In the genomic region with DNA sequence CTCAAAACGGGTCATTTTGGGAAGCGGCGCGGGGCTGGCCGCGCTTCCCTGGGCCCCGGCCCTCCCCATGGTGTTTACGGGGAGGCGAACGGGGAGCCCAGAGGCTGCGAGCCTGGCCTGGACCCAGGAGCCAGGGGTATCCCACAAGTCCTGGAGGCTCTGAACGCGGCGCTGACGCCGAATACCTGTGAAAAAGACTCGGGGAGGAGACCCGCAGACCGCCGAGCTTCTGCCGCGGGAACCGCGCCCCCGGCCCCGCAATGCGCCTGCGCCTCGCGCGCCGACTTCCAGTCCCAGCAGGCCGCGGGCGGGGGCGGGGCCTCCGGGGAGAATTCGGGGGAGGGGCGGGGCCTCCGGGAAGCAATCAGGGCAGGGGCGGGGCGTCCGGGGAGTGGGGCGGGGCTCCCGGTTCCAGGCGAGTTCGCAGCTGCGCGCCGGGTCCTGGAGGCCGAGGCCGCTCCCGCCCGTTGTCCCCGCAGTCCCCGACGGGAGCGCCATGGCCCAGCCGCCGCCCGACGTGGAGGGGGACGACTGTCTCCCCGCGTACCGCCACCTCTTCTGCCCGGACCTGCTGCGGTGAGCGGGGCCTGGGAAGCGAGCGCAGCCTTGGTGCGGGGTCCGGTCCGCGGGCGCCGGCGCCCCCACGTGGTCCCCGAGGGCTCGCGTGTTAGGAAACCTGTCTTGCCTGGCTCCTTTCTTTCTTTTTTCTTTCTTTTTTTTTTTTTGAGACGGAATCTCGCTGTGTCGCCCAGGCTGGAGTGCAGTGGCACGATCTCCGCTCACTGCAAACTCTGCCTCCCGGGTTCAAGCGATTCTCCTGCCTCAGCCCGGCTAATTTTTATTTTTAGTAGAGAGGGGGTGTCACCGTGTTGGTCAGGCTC, we compare ENCODE assay signal across 8 cellular contexts. TPM values are rescaled to one million over a fixed set of nuclear protein-coding genes. Genes with fewer than 3 reads are reported as not detected.
DNase-seq lines count a peak whose midpoint lies in the region; ATAC-seq and TF ChIP-seq lines count a peak whose summit lies in the region.

A gene with protein sequence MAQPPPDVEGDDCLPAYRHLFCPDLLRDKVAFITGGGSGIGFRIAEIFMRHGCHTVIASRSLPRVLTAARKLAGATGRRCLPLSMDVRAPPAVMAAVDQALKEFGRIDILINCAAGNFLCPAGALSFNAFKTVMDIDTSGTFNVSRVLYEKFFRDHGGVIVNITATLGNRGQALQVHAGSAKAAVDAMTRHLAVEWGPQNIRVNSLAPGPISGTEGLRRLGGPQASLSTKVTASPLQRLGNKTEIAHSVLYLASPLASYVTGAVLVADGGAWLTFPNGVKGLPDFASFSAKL (plus strand): TSS at position 418 of the 881 bp plus-strand sequence. CDS start 79 bp downstream, at position 497.

- H3K27ac Mint-ChIP-seq in neural progenitor cell: no peak within 1 kb of the TSS

- peaks cover 6% of the 10 kb centered on the region for H3K79me2 ChIP-seq in neural progenitor cell (ENCODE audit: low read depth)

- H3K4me1 ChIP-seq in neural progenitor cell (no peaks in the 10 kb centered on the region), stomach smooth muscle (ENCODE audit: control insufficient read depth, insufficient read depth, low read length) (peaks cover 19% of the 10 kb centered on the region)

- peak within 1 kb of the TSS; percentile 79 for H3K4me2 ChIP-seq in neural progenitor cell

- H4K20me1 ChIP-seq in neural progenitor cell (ENCODE audit: low read depth): peaks cover 26% of the 10 kb centered on the region

- peak within 1 kb of the TSS; percentile 55 for H3K9ac ChIP-seq in neural progenitor cell
- H3K9ac ChIP-seq in stomach smooth muscle (ENCODE audit: low read length in 2 of 2): peak within 1 kb of the TSS; percentile 73 to 75

- H3K9me3 ChIP-seq in KOPT-K1 (ENCODE audit: insufficient read depth, low read length, poor library complexity, severe bottlenecking) (no peaks in the 10 kb centered on the region), neural progenitor cell (ENCODE audit: low read depth) (no peaks in the 10 kb centered on the region), stomach smooth muscle (ENCODE audit: control insufficient read depth in 2 of 2, low read length in 2 of 2) (no peaks in the 10 kb centered on the region)

- peaks cover 1% of the 10 kb centered on the region for H3K27me3 Mint-ChIP-seq in neural progenitor cell (ENCODE audit: insufficient read depth, low read depth)

- H3K27me3 ChIP-seq in neural progenitor cell (peaks cover under 1% of the 10 kb centered on the region), stomach smooth muscle (ENCODE audit: control insufficient read depth in 1 of 2, insufficient read depth in 2 of 2, low read length in 2 of 2) (no peaks in the 10 kb centered on the region)

- no peaks in the 10 kb centered on the region for H3K9me3 Mint-ChIP-seq in neural progenitor cell

- TF ChIP-seq POLR2A in Raji (IDR thresholded peaks at IDR 0.05; ENCODE audit: insufficient read depth, low read depth, low read length): peak; percentile 87

- peaks cover 2% of the 10 kb centered on the region for H3K36me3 Mint-ChIP-seq in neural progenitor cell

- H3F3A ChIP-seq in neural progenitor cell (ENCODE audit: low read depth): peaks cover 57% of the 10 kb centered on the region

- H2AFZ ChIP-seq in neural progenitor cell (replicated peaks): peak within 1 kb of the TSS; percentile 48

- ATAC-seq in GM21529 (IDR thresholded peaks at IDR 0.05; ENCODE audit: unreplicated experiment): peak; percentile 57

- peak within 1 kb of the TSS; percentile 81 for H3K4me3 ChIP-seq in foreskin fibroblast (ENCODE audit: low read depth in 1 of 2, low read length in 2 of 2)
- peak within 1 kb of the TSS; percentile 69 for H3K4me3 ChIP-seq in neural progenitor cell
- H3K4me3 ChIP-seq in stomach smooth muscle (ENCODE audit: low read length in 2 of 2): peak within 1 kb of the TSS; percentile 68 to 87

- H3K36me3 ChIP-seq in KOPT-K1 (ENCODE audit: insufficient read depth, low read length): no peaks in the 10 kb centered on the region
- H3K36me3 ChIP-seq in neural progenitor cell: no peaks in the 10 kb centered on the region
- H3K36me3 ChIP-seq in stomach smooth muscle (ENCODE audit: control insufficient read depth in 2 of 2, insufficient read depth in 2 of 2, low read length in 2 of 2): peaks cover 3 to 9% of the 10 kb centered on the region in 2 donors

- peaks cover 14% of the 10 kb centered on the region for H3K4me1 Mint-ChIP-seq in neural progenitor cell

- DNase-seq in DMS53 (lab: John Stamatoyannopoulos, UW) (peak; percentile 91), activated gamma-delta T cell treated with Interleukin-2 at 50 U/mL for 16 hours (peak; percentile 99), foreskin fibroblast (peak; percentile 78 to 95), neural progenitor cell (ENCODE audit: low spot score) (peak; percentile 98)

- peak within 1 kb of the TSS; percentile 64 for H3K27ac ChIP-seq in KOPT-K1 (ENCODE audit: low read depth, low read length, poor library complexity, severe bottlenecking)
- H3K27ac ChIP-seq in neural progenitor cell: peak within 1 kb of the TSS; percentile 79
- H3K27ac ChIP-seq in stomach smooth muscle (ENCODE audit: low read length): peak within 1 kb of the TSS; percentile 55

- peak within 1 kb of the TSS; percentile 83 for H3K4me3 Mint-ChIP-seq in neural progenitor cell

- TF ChIP-seq CTCF in foreskin fibroblast (IDR thresholded peaks at IDR 0.05; ENCODE audit: low read depth, low read length) (peak; percentile 17), neural progenitor cell (IDR thresholded peaks at IDR 0.05) (peak; percentile 55)

RNA-seq across cellular contexts. Expression of the gene that starts here (rescaled TPM):
- 7.1 and 24.3 TPM in 2 replicates for total RNA-seq in neural progenitor cell (ENCODE audit: low replicate concordance)

Comparison
In these comparisons a context has a peak if more than half of its experiments do, and no peak if none do; other contexts are left out.
1. Peak in every context shown above with its lines: DNase-seq, ATAC-seq, H3K4me3 ChIP-seq and H3K27ac ChIP-seq.